In the genomic region with DNA sequence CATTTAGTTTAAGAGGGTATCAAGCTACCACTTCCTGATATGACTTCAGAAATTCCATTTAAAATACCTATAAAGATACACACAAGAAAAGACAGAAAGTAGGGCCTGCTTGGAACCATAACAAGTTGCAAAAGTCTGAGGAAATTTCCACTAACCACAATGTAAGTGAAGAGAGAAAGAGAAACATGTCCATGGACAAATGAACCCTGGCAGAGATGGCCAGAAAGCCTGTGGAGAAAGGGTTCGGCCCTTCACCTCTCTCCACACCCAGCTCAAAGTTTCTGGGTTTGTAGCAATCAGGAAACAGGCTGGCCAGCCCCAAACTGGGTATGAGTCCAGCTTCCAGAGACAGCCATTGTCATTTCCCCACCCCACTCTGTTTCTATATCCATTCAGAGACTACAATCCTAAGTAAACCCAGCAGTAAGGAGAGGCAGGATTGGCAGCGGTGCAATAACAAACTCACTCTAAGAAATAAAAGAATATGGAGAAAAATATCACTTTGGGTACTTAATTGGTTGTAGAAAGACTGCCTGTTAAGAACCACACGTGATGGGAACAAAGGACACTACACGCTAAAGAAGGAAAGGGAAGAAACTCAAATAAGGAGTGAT, we compare ENCODE assay signal across 1 cellular context.
TF ChIP-seq lines count a peak whose summit lies in the region.

No MANE protein-coding gene starts in this region.

TF ChIP-seq in GM23338, 12 proteins besides CTCF, POLR2A, EP300 and RAD21 (continued from another document):
- TF ChIP-seq, protein P1, sequence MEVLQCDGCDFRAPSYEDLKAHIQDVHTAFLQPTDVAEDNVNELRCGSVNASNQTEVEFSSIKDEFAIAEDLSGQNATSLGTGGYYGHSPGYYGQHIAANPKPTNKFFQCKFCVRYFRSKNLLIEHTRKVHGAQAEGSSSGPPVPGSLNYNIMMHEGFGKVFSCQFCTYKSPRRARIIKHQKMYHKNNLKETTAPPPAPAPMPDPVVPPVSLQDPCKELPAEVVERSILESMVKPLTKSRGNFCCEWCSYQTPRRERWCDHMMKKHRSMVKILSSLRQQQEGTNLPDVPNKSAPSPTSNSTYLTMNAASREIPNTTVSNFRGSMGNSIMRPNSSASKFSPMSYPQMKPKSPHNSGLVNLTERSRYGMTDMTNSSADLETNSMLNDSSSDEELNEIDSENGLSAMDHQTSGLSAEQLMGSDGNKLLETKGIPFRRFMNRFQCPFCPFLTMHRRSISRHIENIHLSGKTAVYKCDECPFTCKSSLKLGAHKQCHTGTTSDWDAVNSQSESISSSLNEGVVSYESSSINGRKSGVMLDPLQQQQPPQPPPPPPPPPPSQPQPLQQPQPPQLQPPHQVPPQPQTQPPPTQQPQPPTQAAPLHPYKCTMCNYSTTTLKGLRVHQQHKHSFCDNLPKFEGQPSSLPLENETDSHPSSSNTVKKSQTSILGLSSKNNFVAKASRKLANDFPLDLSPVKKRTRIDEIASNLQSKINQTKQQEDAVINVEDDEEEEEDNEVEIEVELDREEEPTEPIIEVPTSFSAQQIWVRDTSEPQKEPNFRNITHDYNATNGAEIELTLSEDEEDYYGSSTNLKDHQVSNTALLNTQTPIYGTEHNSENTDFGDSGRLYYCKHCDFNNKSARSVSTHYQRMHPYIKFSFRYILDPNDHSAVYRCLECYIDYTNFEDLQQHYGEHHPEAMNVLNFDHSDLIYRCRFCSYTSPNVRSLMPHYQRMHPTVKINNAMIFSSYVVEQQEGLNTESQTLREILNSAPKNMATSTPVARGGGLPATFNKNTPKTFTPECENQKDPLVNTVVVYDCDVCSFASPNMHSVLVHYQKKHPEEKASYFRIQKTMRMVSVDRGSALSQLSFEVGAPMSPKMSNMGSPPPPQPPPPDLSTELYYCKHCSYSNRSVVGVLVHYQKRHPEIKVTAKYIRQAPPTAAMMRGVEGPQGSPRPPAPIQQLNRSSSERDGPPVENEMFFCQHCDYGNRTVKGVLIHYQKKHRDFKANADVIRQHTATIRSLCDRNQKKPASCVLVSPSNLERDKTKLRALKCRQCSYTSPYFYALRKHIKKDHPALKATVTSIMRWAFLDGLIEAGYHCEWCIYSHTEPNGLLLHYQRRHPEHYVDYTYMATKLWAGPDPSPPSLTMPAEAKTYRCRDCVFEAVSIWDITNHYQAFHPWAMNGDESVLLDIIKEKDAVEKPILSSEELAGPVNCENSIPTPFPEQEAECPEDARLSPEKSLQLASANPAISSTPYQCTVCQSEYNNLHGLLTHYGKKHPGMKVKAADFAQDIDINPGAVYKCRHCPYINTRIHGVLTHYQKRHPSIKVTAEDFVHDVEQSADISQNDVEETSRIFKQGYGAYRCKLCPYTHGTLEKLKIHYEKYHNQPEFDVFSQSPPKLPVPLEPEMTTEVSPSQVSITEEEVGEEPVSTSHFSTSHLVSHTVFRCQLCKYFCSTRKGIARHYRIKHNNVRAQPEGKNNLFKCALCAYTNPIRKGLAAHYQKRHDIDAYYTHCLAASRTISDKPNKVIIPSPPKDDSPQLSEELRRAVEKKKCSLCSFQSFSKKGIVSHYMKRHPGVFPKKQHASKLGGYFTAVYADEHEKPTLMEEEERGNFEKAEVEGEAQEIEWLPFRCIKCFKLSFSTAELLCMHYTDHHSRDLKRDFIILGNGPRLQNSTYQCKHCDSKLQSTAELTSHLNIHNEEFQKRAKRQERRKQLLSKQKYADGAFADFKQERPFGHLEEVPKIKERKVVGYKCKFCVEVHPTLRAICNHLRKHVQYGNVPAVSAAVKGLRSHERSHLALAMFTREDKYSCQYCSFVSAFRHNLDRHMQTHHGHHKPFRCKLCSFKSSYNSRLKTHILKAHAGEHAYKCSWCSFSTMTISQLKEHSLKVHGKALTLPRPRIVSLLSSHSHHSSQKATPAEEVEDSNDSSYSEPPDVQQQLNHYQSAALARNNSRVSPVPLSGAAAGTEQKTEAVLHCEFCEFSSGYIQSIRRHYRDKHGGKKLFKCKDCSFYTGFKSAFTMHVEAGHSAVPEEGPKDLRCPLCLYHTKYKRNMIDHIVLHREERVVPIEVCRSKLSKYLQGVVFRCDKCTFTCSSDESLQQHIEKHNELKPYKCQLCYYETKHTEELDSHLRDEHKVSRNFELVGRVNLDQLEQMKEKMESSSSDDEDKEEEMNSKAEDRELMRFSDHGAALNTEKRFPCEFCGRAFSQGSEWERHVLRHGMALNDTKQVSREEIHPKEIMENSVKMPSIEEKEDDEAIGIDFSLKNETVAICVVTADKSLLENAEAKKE (CRISPR knock-in tag; IDR thresholded peaks at IDR 0.05), result no peak
- TF ChIP-seq EZH2 (IDR thresholded peaks at IDR 0.05; ENCODE audit: low read depth, unreplicated experiment) (no peak), JUNB (IDR thresholded peaks at IDR 0.05; ENCODE audit: unreplicated experiment) (no peak), EZH2phosphoT487 (IDR thresholded peaks at IDR 0.05; ENCODE audit: unreplicated experiment) (no peak)
- TF ChIP-seq, protein P2, sequence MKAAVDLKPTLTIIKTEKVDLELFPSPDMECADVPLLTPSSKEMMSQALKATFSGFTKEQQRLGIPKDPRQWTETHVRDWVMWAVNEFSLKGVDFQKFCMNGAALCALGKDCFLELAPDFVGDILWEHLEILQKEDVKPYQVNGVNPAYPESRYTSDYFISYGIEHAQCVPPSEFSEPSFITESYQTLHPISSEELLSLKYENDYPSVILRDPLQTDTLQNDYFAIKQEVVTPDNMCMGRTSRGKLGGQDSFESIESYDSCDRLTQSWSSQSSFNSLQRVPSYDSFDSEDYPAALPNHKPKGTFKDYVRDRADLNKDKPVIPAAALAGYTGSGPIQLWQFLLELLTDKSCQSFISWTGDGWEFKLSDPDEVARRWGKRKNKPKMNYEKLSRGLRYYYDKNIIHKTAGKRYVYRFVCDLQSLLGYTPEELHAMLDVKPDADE (IDR thresholded peaks at IDR 0.05), result no peak
TF ChIP-seq in GM23338: peak in this region for 0.
